Comparison of ENCODE assay signal across 23 cellular contexts in the genomic region with DNA sequence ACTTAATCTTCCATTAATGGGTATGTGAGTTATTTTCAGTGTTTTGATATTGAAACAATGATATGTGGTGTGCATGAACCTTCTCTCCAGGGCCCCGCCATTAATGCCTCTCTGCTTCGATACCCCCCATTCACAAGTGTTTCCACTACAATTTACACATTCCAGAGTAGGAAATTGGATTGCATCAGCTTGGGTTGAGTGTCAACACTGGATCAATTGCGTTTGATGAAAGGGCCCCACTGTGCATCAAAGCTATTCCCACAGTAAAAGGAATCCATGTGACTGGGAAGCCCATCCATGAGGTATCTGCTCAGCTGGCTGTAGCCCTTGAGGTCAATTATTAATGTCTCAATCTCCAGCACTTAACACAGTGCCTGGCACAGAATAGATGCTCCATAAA. TPM values are rescaled to one million over a fixed set of nuclear protein-coding genes. Genes with fewer than 3 reads are reported as not detected.
"Had no signal": no experiment of that assay in that cellular context is flagged by ENCODE, and none has a peak within 500 bp of the region (broad histone marks: within the 10 kb centered on the region; RNA-seq: fewer than 3 reads in every experiment).

No MANE protein-coding gene starts in this region.

- H3K9me3 ChIP-seq: colonic mucosa, esophagus squamous epithelium, gastrocnemius medialis, lower lobe of right lung, mucosa of descending colon had no signal

- H3K27ac ChIP-seq: colonic mucosa, epithelial cell of prostate, esophagus squamous epithelium, gastrocnemius medialis, heart right ventricle, left lung, lower lobe of right lung had no signal

- H3K4me1 ChIP-seq: colonic mucosa, esophagus squamous epithelium, gastrocnemius medialis, lower lobe of right lung had no signal

- ATAC-seq: effector memory CD8-positive, alpha-beta T cell; esophagus mucosa; gastrocnemius medialis; heart right ventricle; left cardiac atrium; left lung; left ventricle myocardium superior; lower lobe of right lung; mucosa of descending colon had no signal

- H3K4me3 ChIP-seq: colonic mucosa, esophagus squamous epithelium, gastrocnemius medialis, heart right ventricle, left lung, lower lobe of right lung, mucosa of descending colon had no signal

- DNase-seq: colonic mucosa; cortex of kidney; effector CD8-positive, alpha-beta T cell; effector memory CD8-positive, alpha-beta T cell; endodermal cell; erythroblast; esophagus squamous epithelium; foreskin fibroblast; foreskin melanocyte; gastrocnemius medialis; glutamatergic neuron; head of caudate nucleus; heart right ventricle; hippocampal formation; left cardiac atrium; left lung; left ventricle myocardium superior; lower lobe of right lung; mesenchymal stem cell; mucosa of descending colon had no signal

- H3K27me3 ChIP-seq: colonic mucosa, esophagus squamous epithelium, gastrocnemius medialis, heart right ventricle, left lung had no signal

- H3K36me3 ChIP-seq: colonic mucosa, esophagus squamous epithelium, gastrocnemius medialis, heart right ventricle, left lung, lower lobe of right lung had no signal

RNA-seq across cellular contexts. Expression of gene LVRN, which starts 17.8 kb away (rescaled TPM):
- total RNA-seq: kidney epithelial cell had no signal
